In the genomic region with DNA sequence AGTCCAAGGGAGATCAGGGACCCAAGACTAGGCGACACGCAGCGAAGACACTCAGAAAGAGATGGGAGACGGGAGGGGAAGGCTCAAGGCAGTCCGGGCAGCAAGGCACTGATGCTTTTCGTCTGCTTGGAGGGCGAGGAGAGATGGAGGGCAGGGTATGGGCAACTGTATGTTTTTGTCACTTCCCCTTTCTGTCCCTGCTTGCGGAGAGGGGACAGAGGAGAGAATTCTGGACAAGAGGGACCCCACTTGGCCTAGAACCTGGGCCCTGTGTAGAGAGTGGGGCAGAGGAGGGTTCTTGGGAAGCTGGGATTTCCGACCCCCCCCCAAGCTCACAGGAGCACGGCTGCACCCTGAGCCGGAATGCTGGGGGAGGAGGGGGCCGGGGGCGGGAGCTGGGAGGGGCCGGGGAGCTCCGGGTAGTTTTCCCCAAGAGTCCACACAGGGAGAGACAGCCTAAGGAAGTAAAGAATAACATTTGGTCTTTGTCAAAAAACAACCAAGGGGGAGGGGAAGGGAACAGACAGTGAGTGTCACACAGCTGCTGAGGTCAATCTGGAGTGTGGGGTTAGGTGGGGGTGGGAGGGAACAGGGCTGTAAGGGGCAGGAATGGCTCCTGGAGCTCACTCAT, we compare ENCODE assay signal across 8 cellular contexts. TPM values are rescaled to one million over a fixed set of nuclear protein-coding genes. Genes with fewer than 3 reads are reported as not detected.
A peak's percentile ranks its signal among the peaks of the same experiment; 100 is the strongest.
DNase-seq lines count a peak whose midpoint lies in the region; ATAC-seq and TF ChIP-seq lines count a peak whose summit lies in the region.

No MANE protein-coding gene starts in this region.

- peak overlapping the region; percentile 84 for H3K4me2 ChIP-seq in OCI-LY1 (ENCODE audit: low read length)

- ATAC-seq in effector memory CD8-positive, alpha-beta T cell (replicated peaks): no peak
- no peak for ATAC-seq in GM21390 (IDR thresholded peaks at IDR 0.05; ENCODE audit: unreplicated experiment)

- H3K4me3 Mint-ChIP-seq in effector memory CD8-positive, alpha-beta T cell: peak overlapping the region; percentile 97 to 98

- H3K9me3 ChIP-seq in OCI-LY1 (ENCODE audit: low read length) (no peaks in the 10 kb centered on the region), neuron (ENCODE audit: low read length) (no peaks in the 10 kb centered on the region)

- intact Hi-C loops in posterior vena cava (cut with DNase I): no loop called here

- no peaks in the 10 kb centered on the region for H4K20me1 ChIP-seq in OCI-LY1 (ENCODE audit: insufficient read depth, low read length)

- peaks cover 37% of the 10 kb centered on the region for H3K36me3 Mint-ChIP-seq in effector memory CD8-positive, alpha-beta T cell (ENCODE audit: insufficient read depth)

- H3K9me2 ChIP-seq in OCI-LY1 (ENCODE audit: low read depth, low read length): no peaks in the 10 kb centered on the region

- no peaks in the 10 kb centered on the region for H3K27me3 ChIP-seq in OCI-LY1 (ENCODE audit: insufficient read depth, low read length)
- no peaks in the 10 kb centered on the region for H3K27me3 ChIP-seq in neuron (ENCODE audit: insufficient read depth, low read length)

- peak overlapping the region; percentile 75 for H3K4me3 ChIP-seq in OCI-LY1 (ENCODE audit: low read depth, low read length, poor library complexity, severe bottlenecking)
- H3K4me3 ChIP-seq in neuron (ENCODE audit: low read length): peak overlapping the region; percentile 94

- H3K27ac Mint-ChIP-seq in effector memory CD8-positive, alpha-beta T cell: peak overlapping the region; percentile 94 to 95

- peak overlapping the region; percentile 86 for H3K9ac ChIP-seq in OCI-LY1 (ENCODE audit: low read length)

- peak overlapping the region; percentile 92 for H3K27ac ChIP-seq in OCI-LY1 (ENCODE audit: low read depth, low read length, poor library complexity, severe bottlenecking)

- TF ChIP-seq CTCF in OCI-LY1 (IDR thresholded peaks at IDR 0.05; ENCODE audit: low read length): no peak

- H2AFZ ChIP-seq in OCI-LY1 (ENCODE audit: low read length) (no peak overlapping the region), neuron (ENCODE audit: low read depth, low read length) (no peak overlapping the region)

- H3F3A ChIP-seq in OCI-LY1 (ENCODE audit: insufficient read depth, low read length): no peaks in the 10 kb centered on the region

- no peaks in the 10 kb centered on the region for H3K79me2 ChIP-seq in OCI-LY1 (ENCODE audit: insufficient read depth, low read length)

- DNase-seq in GF-D8 (lab: John Stamatoyannopoulos, UW) (peak; percentile 69), posterior vena cava (ENCODE audit: low spot score) (no peak), T1000 (lab: John Stamatoyannopoulos, UW) (no peak), dermis blood vessel endothelial cell (no peak)
- no peak for DNase-seq in effector memory CD8-positive, alpha-beta T cell

- H3K27me3 Mint-ChIP-seq in effector memory CD8-positive, alpha-beta T cell: peaks cover 0 to under 1% of the 10 kb centered on the region in 2 donors

- peaks cover 33 to 34% of the 10 kb centered on the region in 2 donors for H3K4me1 Mint-ChIP-seq in effector memory CD8-positive, alpha-beta T cell (ENCODE audit: low read depth in 2 of 2)

- peaks cover 32% of the 10 kb centered on the region for H3K4me1 ChIP-seq in OCI-LY1 (ENCODE audit: insufficient read depth, low read length, severe bottlenecking)
- peaks cover 24% of the 10 kb centered on the region for H3K4me1 ChIP-seq in neuron (ENCODE audit: insufficient read depth, low read length)

- H3K9me3 Mint-ChIP-seq in effector memory CD8-positive, alpha-beta T cell: no peaks in the 10 kb centered on the region

- H3K36me3 ChIP-seq in OCI-LY1 (ENCODE audit: insufficient read depth, low read length) (peaks cover 37% of the 10 kb centered on the region), neuron (ENCODE audit: insufficient read depth, low read length) (peaks cover 33% of the 10 kb centered on the region)

RNA-seq across cellular contexts. Expression of a gene that starts 1.8 kb away (rescaled TPM):
- 10 to 100 TPM; 28.5 to 30.7 TPM for total RNA-seq in posterior vena cava
- total RNA-seq in dermis blood vessel endothelial cell: 12.1 and 20.3 TPM in 2 replicates

RNA-seq across cellular contexts. Expression of a gene that starts 2.0 kb away (rescaled TPM):
- under 1 TPM; 0.14 to 0.51 TPM for total RNA-seq in posterior vena cava
- 0.60 TPM in 1 of 2 replicates, not detected in the other for total RNA-seq in dermis blood vessel endothelial cell

RNA-seq across cellular contexts. Expression of a gene that starts 10.5 kb away (rescaled TPM):
- total RNA-seq in posterior vena cava (1 to 10 TPM; 2.8 to 5.0 TPM), dermis blood vessel endothelial cell (not detected in 2 replicates)

RNA-seq across cellular contexts. Expression of a gene that starts 18.0 kb away (rescaled TPM):
- total RNA-seq in posterior vena cava (100 to 1,000 TPM in 1 of 2 donors, 10 to 100 TPM in 1; 79.5 to 230 TPM), dermis blood vessel endothelial cell (0.51 and 0.56 TPM in 2 replicates)

RNA-seq across cellular contexts. Expression of a gene that starts 28.2 kb away (rescaled TPM):
- 10 to 100 TPM; 10.8 to 16.3 TPM for total RNA-seq in posterior vena cava
- 4.9 and 10.3 TPM in 2 replicates for total RNA-seq in dermis blood vessel endothelial cell
